ENCODE assay signal across 12 cellular contexts in the genomic region with DNA sequence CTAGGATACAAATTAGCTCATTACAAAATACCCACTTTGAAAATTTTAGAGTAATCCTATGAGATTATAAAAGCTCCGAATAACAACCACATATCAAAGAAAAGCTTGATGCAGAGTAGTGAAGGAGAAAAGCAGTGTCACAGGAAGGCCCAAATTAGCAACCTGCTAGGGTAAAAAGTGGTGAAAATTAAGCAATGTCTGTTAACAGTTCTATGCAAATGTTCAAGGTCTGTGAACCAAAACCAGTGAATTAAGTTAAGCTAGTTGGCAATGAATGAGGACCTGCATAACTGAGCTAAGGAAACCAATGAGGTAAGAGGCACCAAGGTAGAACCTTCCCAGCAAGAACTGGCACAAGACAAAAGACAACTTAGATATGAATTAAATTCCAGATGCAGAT. TPM values are rescaled to one million over a fixed set of nuclear protein-coding genes. Genes with fewer than 3 reads are reported as not detected.
DNase-seq lines count a peak whose midpoint lies in the region; ATAC-seq lines count a peak whose summit lies in the region.
"Had no signal": no experiment of that assay in that cellular context is flagged by ENCODE, and none has a peak within 500 bp of the region (broad histone marks: within the 10 kb centered on the region; RNA-seq: fewer than 3 reads in every experiment).

No MANE protein-coding gene starts in this region.

- intact Hi-C loops in CD4-positive, alpha-beta memory T cell (cut with micrococcal nuclease) = no loop called here

- H3K36me3 Mint-ChIP-seq in CD4-positive, alpha-beta memory T cell = peaks cover 4 to 8% of the 10 kb centered on the region in 2 donors

- POLR2A ChIA-PET in CD4-positive, alpha-beta memory T cell (lab: Charles Lee; ENCODE audit: partially characterized antibody) = interaction anchor here (1.0 kb wide), 1 partner anchor 28 kb away, joined by 3 read pairs; no protein-coding TSS in a partner anchor

- H3K4me3 Mint-ChIP-seq in CD4-positive, alpha-beta memory T cell = no peak overlapping the region
- H3K4me3 Mint-ChIP-seq: HFFc6 had no signal

- H3K27ac Mint-ChIP-seq in CD4-positive, alpha-beta memory T cell = no peak overlapping the region
- H3K27ac Mint-ChIP-seq: HFFc6 had no signal

- H3K4me1 Mint-ChIP-seq in CD4-positive, alpha-beta memory T cell = peaks cover 0 to 6% (median 4%) of the 10 kb centered on the region in 4 donors

- no peaks in the 10 kb centered on the region for H3K9me3 ChIP-seq in HUES48 (ENCODE audit: control insufficient read depth, insufficient read depth, low read length)
- H3K9me3 ChIP-seq in CD4-positive, alpha-beta memory T cell (ENCODE audit: control insufficient read depth in 1 of 2, low read length in 2 of 2) = no peaks in the 10 kb centered on the region
- H3K9me3 ChIP-seq: mucosa of descending colon had no signal

- no peaks in the 10 kb centered on the region for H3K27me3 Mint-ChIP-seq in CD4-positive, alpha-beta memory T cell

- peak overlapping the region; percentile 62 for H3K27ac ChIP-seq in HUES48 (ENCODE audit: low read depth, low read length)
- no peak overlapping the region for H3K27ac ChIP-seq in CD4-positive, alpha-beta memory T cell (ENCODE audit: low read depth, low read length)

- no peaks in the 10 kb centered on the region for H3K9me3 Mint-ChIP-seq in CD4-positive, alpha-beta memory T cell
- H3K9me3 Mint-ChIP-seq: HFFc6 had no signal

- peak; percentile 16 for DNase-seq in kidney glomerular epithelial cell (lab: John Stamatoyannopoulos, UW)
- no peak for DNase-seq in EL
- DNase-seq in CD4-positive, alpha-beta memory T cell = no peak
- no peak for DNase-seq in HCEC 1CT
- DNase-seq in foreskin melanocyte = no peak
- DNase-seq: Calu3; HFFc6; mucosa of descending colon; stimulated activated CD4-positive, alpha-beta T cell treated with anti-CD3 and anti-CD28 coated beads, Interleukin-2, amount 100 ng/mL, for 24 hours had no signal

- H3K9ac ChIP-seq in HUES48 (ENCODE audit: low read depth, low read length) = no peak overlapping the region

- no peak overlapping the region for H3K4me3 ChIP-seq in HUES48 (ENCODE audit: low read depth, low read length)
- no peak overlapping the region for H3K4me3 ChIP-seq in CD4-positive, alpha-beta memory T cell (ENCODE audit: low read length in 2 of 2)
- H3K4me3 ChIP-seq: mucosa of descending colon had no signal

- ATAC-seq in GM18508 (IDR thresholded peaks at IDR 0.05; ENCODE audit: insufficient read depth, unreplicated experiment) (peak; percentile 58), GM21786 (IDR thresholded peaks at IDR 0.05; ENCODE audit: unreplicated experiment) (peak; percentile 84)
- ATAC-seq: mucosa of descending colon had no signal

- H3K36me3 ChIP-seq in HUES48 (ENCODE audit: control insufficient read depth, insufficient read depth, low read length) = no peaks in the 10 kb centered on the region
- no peaks in the 10 kb centered on the region for H3K36me3 ChIP-seq in CD4-positive, alpha-beta memory T cell (ENCODE audit: insufficient read depth, low read length)

- CTCF ChIA-PET in CD4-positive, alpha-beta memory T cell (lab: Charles Lee; ENCODE audit: partially characterized antibody) = interaction anchor here (1.4 to 1.7 kb wide), 3 partner anchors 12 to 31 kb away, joined by 3 to 7 read pairs (median 3); no protein-coding TSS in a partner anchor

- peaks cover 18% of the 10 kb centered on the region for H3K4me1 ChIP-seq in HUES48 (ENCODE audit: control insufficient read depth, insufficient read depth, low read length)
- no peaks in the 10 kb centered on the region for H3K4me1 ChIP-seq in CD4-positive, alpha-beta memory T cell (ENCODE audit: insufficient read depth, low read length)

- no peaks in the 10 kb centered on the region for H3K27me3 ChIP-seq in HUES48 (ENCODE audit: control insufficient read depth, insufficient read depth, low read length)
- no peaks in the 10 kb centered on the region for H3K27me3 ChIP-seq in CD4-positive, alpha-beta memory T cell (ENCODE audit: insufficient read depth, low read length)

RNA-seq across cellular contexts. Expression of a gene that starts 29.6 kb away (rescaled TPM):
- total RNA-seq in CD4-positive, alpha-beta memory T cell = 10 to 100 TPM; 11.5 to 13.0 TPM
- 1 to 10 TPM; 1.3 to 4.2 TPM for polyA plus RNA-seq in CD4-positive, alpha-beta memory T cell
